Comparison of ENCODE assay signal across 15 cellular contexts in genomic region chr2:130328710-130329109, GRCh38. TPM values are rescaled to one million over a fixed set of nuclear protein-coding genes. Genes with fewer than 3 reads are reported as not detected.
DNase-seq lines count a peak whose midpoint lies in the region; ATAC-seq, FAIRE-seq and TF ChIP-seq lines count a peak whose summit lies in the region.
"Had no signal": no experiment of that assay in that cellular context is flagged by ENCODE, and none has a peak within 500 bp of the region (broad histone marks: within the 10 kb centered on the region; RNA-seq: fewer than 3 reads in every experiment).

No MANE protein-coding gene starts in this region.

- peaks cover 7% of the 10 kb centered on the region for H3K27me3 Mint-ChIP-seq in astrocyte (ENCODE audit: low read depth, unreplicated experiment)

- H2AFZ ChIP-seq in Karpas-422 (ENCODE audit: low read length) (peak overlapping the region; percentile 28; the same call in 1 of the 2 replicates), astrocyte (ENCODE audit: low read depth, low read length) (peak overlapping the region; percentile 85)

- H3K9ac ChIP-seq in Karpas-422 (ENCODE audit: low read length) (no peak overlapping the region), astrocyte (ENCODE audit: low read length) (no peak overlapping the region), kidney (ENCODE audit: low read length in 2 of 2) (no peak overlapping the region)

- peak overlapping the region; percentile 62 for H3K4me3 Mint-ChIP-seq in astrocyte (ENCODE audit: unreplicated experiment)
- H3K4me3 Mint-ChIP-seq: stimulated activated naive CD8-positive, alpha-beta T cell treated with anti-CD3 and anti-CD28 coated beads, Interleukin-15, amount 100 ng/mL, for 72 hours had no signal

- H3K4me2 ChIP-seq in Karpas-422 (ENCODE audit: low read depth, low read length, poor library complexity, severe bottlenecking) = no peak overlapping the region
- H3K4me2 ChIP-seq in astrocyte (ENCODE audit: low read length) = peak overlapping the region; percentile 66

- intact Hi-C loops in posterior cingulate gyrus (cut with DNase I) = no loop called here
- intact Hi-C loops in kidney (cut with DNase I) = no loop called here

- no peaks in the 10 kb centered on the region for H3K9me2 ChIP-seq in Karpas-422 (replicated peaks; ENCODE audit: insufficient read depth, low read length)

- H3K27me3 ChIP-seq in Karpas-422 (ENCODE audit: low read length) (no peaks in the 10 kb centered on the region), astrocyte (ENCODE audit: insufficient read depth, low read length) (peaks cover 8% of the 10 kb centered on the region)

- no peaks in the 10 kb centered on the region for H3K9me3 Mint-ChIP-seq in astrocyte (ENCODE audit: unreplicated experiment)
- H3K9me3 Mint-ChIP-seq: stimulated activated naive CD8-positive, alpha-beta T cell treated with anti-CD3 and anti-CD28 coated beads, Interleukin-15, amount 100 ng/mL, for 72 hours had no signal

- H3K27ac ChIP-seq in Karpas-422 (ENCODE audit: low read length) = no peak overlapping the region
- no peak overlapping the region for H3K27ac ChIP-seq in astrocyte (ENCODE audit: low read depth, low read length)
- no peak overlapping the region for H3K27ac ChIP-seq in kidney (ENCODE audit: low read depth in 2 of 2, low read length in 2 of 2)
- H3K27ac ChIP-seq: dorsolateral prefrontal cortex, lower lobe of right lung had no signal

- TF ChIP-seq CTCF in astrocyte (IDR thresholded peaks at IDR 0.05; ENCODE audit: insufficient read depth, low read depth, low read length) = no peak
- TF ChIP-seq CTCF in kidney (IDR thresholded peaks at IDR 0.05; ENCODE audit: borderline replicate concordance, extremely low read depth, insufficient read depth) = no peak

- peak overlapping the region; percentile 96 for H3K27ac Mint-ChIP-seq in astrocyte (ENCODE audit: unreplicated experiment)
- H3K27ac Mint-ChIP-seq: H9; stimulated activated naive CD8-positive, alpha-beta T cell treated with anti-CD3 and anti-CD28 coated beads, Interleukin-15, amount 100 ng/mL, for 72 hours had no signal

- H3K4me3 ChIP-seq in Karpas-422 (ENCODE audit: low read length) (no peak overlapping the region), astrocyte (ENCODE audit: insufficient read depth, low read depth, low read length) (no peak overlapping the region), kidney (ENCODE audit: low read length in 2 of 2) (no peak overlapping the region)
- H3K4me3 ChIP-seq: dorsolateral prefrontal cortex, lower lobe of right lung, skin epidermis had no signal

- H3K9me3 ChIP-seq in Karpas-422 (ENCODE audit: low read length) (no peaks in the 10 kb centered on the region), astrocyte (ENCODE audit: insufficient read depth, low read depth, low read length) (no peaks in the 10 kb centered on the region), kidney (ENCODE audit: control insufficient read depth in 1 of 2, low read length in 2 of 2) (no peaks in the 10 kb centered on the region)
- H3K9me3 ChIP-seq: lower lobe of right lung had no signal

- H3K36me3 ChIP-seq in Karpas-422 (ENCODE audit: insufficient read depth, low read length) (no peaks in the 10 kb centered on the region), astrocyte (ENCODE audit: insufficient read depth, low read length) (no peaks in the 10 kb centered on the region), kidney (ENCODE audit: control insufficient read depth in 1 of 2, insufficient read depth in 2 of 2, low read length in 2 of 2) (no peaks in the 10 kb centered on the region)
- H3K36me3 ChIP-seq: lower lobe of right lung had no signal

- H3K4me1 ChIP-seq in Karpas-422 (ENCODE audit: low read length) (peaks cover 5% of the 10 kb centered on the region), astrocyte (ENCODE audit: insufficient read depth, low read length) (peaks cover 14% of the 10 kb centered on the region), kidney (ENCODE audit: control insufficient read depth in 1 of 2, insufficient read depth in 1 of 2, low read depth in 1 of 2, low read length in 2 of 2) (peaks cover 0 to 8% of the 10 kb centered on the region in 2 donors)

- FAIRE-seq in astrocyte (lab: Jason Lieb, UNC) = no peak
- no peak for FAIRE-seq in kidney (lab: Jason Lieb, UNC)

- H4K20me1 ChIP-seq in Karpas-422 (ENCODE audit: insufficient read depth, low read depth, low read length) (no peaks in the 10 kb centered on the region), astrocyte (ENCODE audit: insufficient read depth, low read length) (no peaks in the 10 kb centered on the region)

- peaks cover 15% of the 10 kb centered on the region for H3K4me1 Mint-ChIP-seq in astrocyte (ENCODE audit: low read depth, unreplicated experiment)
- H3K4me1 Mint-ChIP-seq: stimulated activated naive CD8-positive, alpha-beta T cell treated with anti-CD3 and anti-CD28 coated beads, Interleukin-15, amount 100 ng/mL, for 72 hours had no signal

- no peaks in the 10 kb centered on the region for H3K79me2 ChIP-seq in Karpas-422 (ENCODE audit: low read length)
- no peaks in the 10 kb centered on the region for H3K79me2 ChIP-seq in astrocyte (ENCODE audit: insufficient read depth, low read length)

- no peaks in the 10 kb centered on the region for H3K36me3 Mint-ChIP-seq in astrocyte (ENCODE audit: low read depth, unreplicated experiment)

- DNase-seq in DMS79 treated with DMSO at 0.1 percent for 48 hours (lab: John Stamatoyannopoulos, UW) = peak; percentile 82
- no peak for DNase-seq in Karpas-422
- DNase-seq in astrocyte (ENCODE audit: low read depth) = peak; percentile 11
- DNase-seq in kidney tubule cell (ENCODE audit: low spot score) = peak; percentile 46
- DNase-seq in NCI-H128 (lab: John Stamatoyannopoulos, UW; ENCODE audit: unreplicated experiment) = no peak
- DNase-seq in posterior cingulate gyrus = no peak
- DNase-seq in kidney = no peak
- DNase-seq: dorsolateral prefrontal cortex; foreskin melanocyte; H9; lower lobe of right lung; NCI-H2107; stimulated activated naive CD8-positive, alpha-beta T cell treated with anti-CD3 and anti-CD28 coated beads, Interleukin-15, amount 100 ng/mL, for 72 hours had no signal

- ATAC-seq in HG03159 (IDR thresholded peaks at IDR 0.05; ENCODE audit: unreplicated experiment) = no peak
- ATAC-seq: lower lobe of right lung; stimulated activated naive CD8-positive, alpha-beta T cell treated with anti-CD3 and anti-CD28 coated beads, Interleukin-15, amount 100 ng/mL, for 72 hours had no signal

RNA-seq across cellular contexts. Expression of gene IMP4, which starts 14.0 kb away (rescaled TPM):
- 233 and 379 TPM in 2 replicates for total RNA-seq in Karpas-422 (2014; rRNA removed; shearing (Covaris generic); ENCODE audit: low replicate concordance)
- 65.5 and 78.9 TPM in 2 replicates for total RNA-seq in astrocyte
- total RNA-seq in kidney = 60.1 TPM
- polyA plus RNA-seq in kidney (ENCODE audit: insufficient read depth, low read depth, low replicate concordance) = 59.7 TPM

RNA-seq across cellular contexts. Expression of gene PTPN18, which starts 27.1 kb away (rescaled TPM):
- total RNA-seq in Karpas-422 (2014; rRNA removed; shearing (Covaris generic); ENCODE audit: low replicate concordance) = 229 and 264 TPM in 2 replicates
- total RNA-seq in astrocyte = 9.9 and 10.4 TPM in 2 replicates
- total RNA-seq in kidney = 89.2 TPM
- polyA plus RNA-seq in kidney (ENCODE audit: insufficient read depth, low read depth, low replicate concordance) = 34.8 TPM

Comparison
In these comparisons a context has a peak if more than half of its experiments do, and no peak if none do; other contexts are left out.
1. DNase-seq: peak in DMS79 treated with DMSO at 0.1 percent for 48 hours (single experiment), astrocyte (single experiment) and kidney tubule cell (single experiment); none in Karpas-422 (single experiment), NCI-H128 (single experiment), posterior cingulate gyrus (0 of 10) and kidney (single experiment).